20 cellular contexts compared by ENCODE assay signal in the genomic region with DNA sequence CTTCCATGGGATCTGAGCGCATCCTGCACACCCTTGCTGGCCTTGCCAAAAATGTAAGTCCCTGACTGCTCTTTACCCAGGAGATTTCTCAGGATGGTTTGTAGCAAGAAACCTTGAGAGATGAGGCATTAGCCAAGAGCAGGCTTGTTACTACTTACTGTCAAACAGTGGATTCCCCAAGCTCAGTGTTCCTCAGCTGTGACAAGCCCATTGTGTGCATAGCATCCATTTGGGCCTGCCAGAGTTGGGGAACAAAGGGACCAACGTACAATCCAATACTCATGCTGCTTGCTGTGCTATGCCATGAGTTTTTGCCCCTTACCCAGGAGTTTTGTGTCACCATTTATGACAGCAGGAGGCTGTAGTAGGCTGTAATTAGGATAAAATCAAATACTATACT.
DNase-seq lines count a peak whose midpoint lies in the region; ATAC-seq, FAIRE-seq and TF ChIP-seq lines count a peak whose summit lies in the region.
"Had no signal": no experiment of that assay in that cellular context is flagged by ENCODE, and none has a peak within 500 bp of the region (broad histone marks: within the 10 kb centered on the region; RNA-seq: fewer than 3 reads in every experiment).

No MANE protein-coding gene starts in this region.

- H3K9me1 ChIP-seq in IMR-90 (ENCODE audit: insufficient read depth, low read length): peaks cover 3% of the 10 kb centered on the region; the same call in 1 of the 2 replicates

- H3K4me2 ChIP-seq in IMR-90 (ENCODE audit: low read depth, low read length): no peak overlapping the region

- H3K4me3 ChIP-seq in IMR-90 (ENCODE audit: insufficient read depth, low read depth, low read length) (no peak overlapping the region), esophagus muscularis mucosa (no peak overlapping the region)
- H3K4me3 ChIP-seq: GM12878, GM23248 had no signal

- no peaks in the 10 kb centered on the region for H3K9me3 Mint-ChIP-seq in stimulated activated memory B cell treated with anti-CD40 and anti-IgM and Interleukin-4, amounts not matched to agents 10 μg/mL and 1 μg/mL and 100 μg/mL, for 72 hours
- H3K9me3 Mint-ChIP-seq: CD4-positive, alpha-beta memory T cell had no signal

- TF ChIP-seq EP300 in esophagus muscularis mucosa (IDR thresholded peaks at IDR 0.05): no peak

- ATAC-seq in IMR-90 (ENCODE audit: low read depth) (no peak), esophagus mucosa (no peak)
- peak; percentile 26 for ATAC-seq in stimulated activated memory B cell treated with anti-CD40 and anti-IgM and Interleukin-4, amounts not matched to agents 10 μg/mL and 1 μg/mL and 100 μg/mL, for 72 hours
- ATAC-seq: GM12878, HCT116 had no signal

- H3K27ac ChIP-seq in IMR-90 (ENCODE audit: insufficient read depth, low read length) (no peak overlapping the region), substantia nigra (ENCODE audit: low read depth, low read length, poor library complexity, severe bottlenecking) (no peak overlapping the region), esophagus muscularis mucosa (replicated peaks in 1 of 4) (no peak overlapping the region)
- H3K27ac ChIP-seq: GM23248 had no signal

- H3K9ac ChIP-seq in IMR-90 (ENCODE audit: low read depth, low read length): no peak overlapping the region
- H3K9ac ChIP-seq: GM23248 had no signal

- H3K4ac ChIP-seq in IMR-90 (ENCODE audit: low read depth, low read length): no peak overlapping the region

- H3K56ac ChIP-seq in IMR-90 (ENCODE audit: extremely low read depth, insufficient read depth, low read length): no peak overlapping the region

- H2BK120ac ChIP-seq in IMR-90 (ENCODE audit: low read depth, low read length): no peak overlapping the region

- H4K20me1 ChIP-seq in IMR-90 (ENCODE audit: insufficient read depth, low read length): no peaks in the 10 kb centered on the region

- H3K4me3 Mint-ChIP-seq in stimulated activated memory B cell treated with anti-CD40 and anti-IgM and Interleukin-4, amounts not matched to agents 10 μg/mL and 1 μg/mL and 100 μg/mL, for 72 hours: no peak overlapping the region
- H3K4me3 Mint-ChIP-seq: H9 had no signal

- no peak overlapping the region for H2BK5ac ChIP-seq in IMR-90 (ENCODE audit: low read depth, low read length, poor library complexity, severe bottlenecking)

- H3K14ac ChIP-seq in IMR-90 (replicated peaks; ENCODE audit: low read depth, low read length): no peak overlapping the region

- H3K36me3 ChIP-seq in IMR-90 (ENCODE audit: control insufficient read depth, insufficient read depth, low read length): no peaks in the 10 kb centered on the region
- H3K36me3 ChIP-seq in esophagus muscularis mucosa: no peaks in the 10 kb centered on the region

- H4K8ac ChIP-seq in IMR-90 (ENCODE audit: low read depth in 2 of 2, low read length in 2 of 2): no peak overlapping the region

- FAIRE-seq in D721Med (lab: Jason Lieb, UNC): peak; percentile 46
- FAIRE-seq: GM12878, GM19239 had no signal

- H3K27me3 ChIP-seq in IMR-90 (ENCODE audit: control insufficient read depth, insufficient read depth, low read length) (no peaks in the 10 kb centered on the region), esophagus muscularis mucosa (no peaks in the 10 kb centered on the region)

- in situ Hi-C loops in IMR-90 (cut with MboI; ENCODE audit: low sequenced_read_pairs): no loop called here

- 0 out of 2 replicates have a peak overlapping the region, but pooled peaks have one; percentile 11 for H3K23ac ChIP-seq in IMR-90 (ENCODE audit: low read depth, low read length)

- no peak overlapping the region for H2AFZ ChIP-seq in IMR-90 (replicated peaks; ENCODE audit: low read length, poor library complexity)
- H2AFZ ChIP-seq: GM23248 had no signal

- H2AK5ac ChIP-seq in IMR-90 (ENCODE audit: low read depth, low read length): no peak overlapping the region

- WGBS in IMR-90 (ENCODE audit: extremely low coverage in 2 of 2, insufficient read length in 1 of 2), 2 experiments: no CpG with 5 or more reads among the region's 2 CpGs
- 67% methylated on average over 2 of the region's 2 CpGs for WGBS in esophagus muscularis mucosa

- TF ChIP-seq RAD21 in IMR-90 (IDR thresholded peaks at IDR 0.05; ENCODE audit: low read length): no peak

- dilution Hi-C loops in IMR-90 (cut with HindIII; ENCODE audit: low sequenced_read_pairs, unreplicated experiment): no loop called here

- H2AK9ac ChIP-seq in IMR-90 (replicated peaks; ENCODE audit: low read depth, low read length, poor library complexity): no peak overlapping the region

- intact Hi-C loops in IMR-90 (cut with micrococcal nuclease) (no loop called here), esophagus muscularis mucosa (cut with DNase I) (no loop called here)

- CTCF ChIA-PET in IMR-90 (lab: Yijun Ruan, JAX): no interaction called here

- no peak overlapping the region for H3K27ac Mint-ChIP-seq in stimulated activated memory B cell treated with anti-CD40 and anti-IgM and Interleukin-4, amounts not matched to agents 10 μg/mL and 1 μg/mL and 100 μg/mL, for 72 hours
- H3K27ac Mint-ChIP-seq: CD4-positive, alpha-beta memory T cell had no signal

- H4K91ac ChIP-seq in IMR-90 (ENCODE audit: insufficient read depth, low read depth, low read length): no peak overlapping the region

- TF ChIP-seq CTCF in D721Med (IDR thresholded peaks at IDR 0.05; ENCODE audit: insufficient read depth, missing control alignments) (no peak), IMR-90 (conservative IDR thresholded peaks at IDR 0.05; ENCODE audit: low read depth, low read length) (no peak), esophagus muscularis mucosa (IDR thresholded peaks at IDR 0.05) (no peak)

- no peak overlapping the region for H2BK15ac ChIP-seq in IMR-90 (ENCODE audit: low read depth, low read length)

- H3K4me1 Mint-ChIP-seq in stimulated activated memory B cell treated with anti-CD40 and anti-IgM and Interleukin-4, amounts not matched to agents 10 μg/mL and 1 μg/mL and 100 μg/mL, for 72 hours: no peaks in the 10 kb centered on the region
- H3K4me1 Mint-ChIP-seq: CD4-positive, alpha-beta memory T cell had no signal

- H3K79me1 ChIP-seq in IMR-90 (ENCODE audit: low read depth in 1 of 2, low read length in 2 of 2): peaks cover 4 to 7% of the 10 kb centered on the region in 2 experiments; a peak in 3 of 4 replicates

- no peak for TF ChIP-seq POLR2A in IMR-90 (IDR thresholded peaks at IDR 0.05; ENCODE audit: low read depth, low read length)
- no peak for TF ChIP-seq POLR2A in esophagus muscularis mucosa (IDR thresholded peaks at IDR 0.05; ENCODE audit: low read depth)

- no peaks in the 10 kb centered on the region for H3K36me3 Mint-ChIP-seq in stimulated activated memory B cell treated with anti-CD40 and anti-IgM and Interleukin-4, amounts not matched to agents 10 μg/mL and 1 μg/mL and 100 μg/mL, for 72 hours
- H3K36me3 Mint-ChIP-seq: CD4-positive, alpha-beta memory T cell had no signal

- POLR2A ChIA-PET in IMR-90 (lab: Charles Lee; ENCODE audit: unreplicated experiment): no interaction called here

- H3K4me1 ChIP-seq in IMR-90 (ENCODE audit: control insufficient read depth, insufficient read depth, low read length) (no peaks in the 10 kb centered on the region), esophagus muscularis mucosa (peaks cover 0 to 3% (median 0%) of the 10 kb centered on the region in 4 donors)

- no peak for DNase-seq in D721Med (ENCODE audit: insufficient read length, low spot score)
- DNase-seq in IMR-90: no peak
- peak; percentile 9 for DNase-seq in medulla oblongata (ENCODE audit: extremely low spot score)
- DNase-seq in substantia nigra (lab: John Stamatoyannopoulos, UW): no peak
- no peak for DNase-seq in esophagus muscularis mucosa (ENCODE audit: extremely low spot score)
- DNase-seq: C1 segment of cervical spinal cord; Calu3; CD4-positive, alpha-beta memory T cell; COR-L47; DMS 273 treated with DMSO at 0.1 percent for 48 hours; DMS79; EL; GDM1; GM23248; H9 had no signal

- BruUV-seq in IMR-90 (replicated peaks; lab: Mats Ljungman, UMichigan): no TSS peak

- no peak overlapping the region for H3K18ac ChIP-seq in IMR-90 (ENCODE audit: low read depth, low read length)

- no peaks in the 10 kb centered on the region for H3K27me3 Mint-ChIP-seq in stimulated activated memory B cell treated with anti-CD40 and anti-IgM and Interleukin-4, amounts not matched to agents 10 μg/mL and 1 μg/mL and 100 μg/mL, for 72 hours

- no peak overlapping the region for H2BK20ac ChIP-seq in IMR-90 (ENCODE audit: low read depth, low read length)

- H4K5ac ChIP-seq in IMR-90 (ENCODE audit: low read depth, low read length): no peak overlapping the region

- H3K9me3 ChIP-seq in IMR-90 (ENCODE audit: control insufficient read depth, insufficient read depth, low read length): no peaks in the 10 kb centered on the region
- H3K9me3 ChIP-seq in esophagus muscularis mucosa: no peaks in the 10 kb centered on the region

TF ChIP-seq in IMR-90, 13 proteins besides CTCF, POLR2A, EP300 and RAD21 (continues in another document):
- TF ChIP-seq MAFK (IDR thresholded peaks at IDR 0.05; ENCODE audit: low read depth, low read length) (no peak), CHD1 (IDR thresholded peaks at IDR 0.05; ENCODE audit: low read depth, low read length) (no peak), CEBPB (IDR thresholded peaks at IDR 0.05; ENCODE audit: low read depth, low read length) (no peak), RCOR1 (IDR thresholded peaks at IDR 0.05; ENCODE audit: insufficient replicate concordance, low read length) (no peak), SMC3 (IDR thresholded peaks at IDR 0.05; ENCODE audit: low read depth, low read length) (no peak), MXI1 (IDR thresholded peaks at IDR 0.05; ENCODE audit: borderline replicate concordance, low read depth, low read length) (no peak), USF2 (IDR thresholded peaks at IDR 0.05; ENCODE audit: low read depth, low read length) (no peak), NFE2L2 (IDR thresholded peaks at IDR 0.05; ENCODE audit: low read depth, low read length) (no peak), FOS (IDR thresholded peaks at IDR 0.05; ENCODE audit: low read depth, low read length) (no peak)
- TF ChIP-seq, protein P1, sequence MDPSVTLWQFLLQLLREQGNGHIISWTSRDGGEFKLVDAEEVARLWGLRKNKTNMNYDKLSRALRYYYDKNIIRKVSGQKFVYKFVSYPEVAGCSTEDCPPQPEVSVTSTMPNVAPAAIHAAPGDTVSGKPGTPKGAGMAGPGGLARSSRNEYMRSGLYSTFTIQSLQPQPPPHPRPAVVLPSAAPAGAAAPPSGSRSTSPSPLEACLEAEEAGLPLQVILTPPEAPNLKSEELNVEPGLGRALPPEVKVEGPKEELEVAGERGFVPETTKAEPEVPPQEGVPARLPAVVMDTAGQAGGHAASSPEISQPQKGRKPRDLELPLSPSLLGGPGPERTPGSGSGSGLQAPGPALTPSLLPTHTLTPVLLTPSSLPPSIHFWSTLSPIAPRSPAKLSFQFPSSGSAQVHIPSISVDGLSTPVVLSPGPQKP (IDR thresholded peaks at IDR 0.05; ENCODE audit: borderline replicate concordance, low read depth, low read length): no peak
